18 cellular contexts compared by ENCODE assay signal in genomic region chr1:101300916-101301315, GRCh38.
"Had no signal": no experiment of that assay in that cellular context is flagged by ENCODE, and none has a peak within 500 bp of the region (broad histone marks: within the 10 kb centered on the region; RNA-seq: fewer than 3 reads in every experiment).

No MANE protein-coding gene starts in this region.

- H3K9me3 Mint-ChIP-seq: naive thymus-derived CD4-positive, alpha-beta T cell; stimulated activated effector memory CD8-positive, alpha-beta T cell treated with anti-CD3 and anti-CD28 coated beads, Interleukin-12 subunit alpha, Interleukin-12 subunit beta, amount 100 ng/mL, for 72 hours; stimulated activated naive CD8-positive, alpha-beta T cell treated with anti-CD3 and anti-CD28 coated beads, Interleukin-15, Interleukin-2, amounts not matched to agents 100 ng/mL and 50 ng/mL, for 24 hours had no signal

- H3K4me3 Mint-ChIP-seq: naive thymus-derived CD4-positive, alpha-beta T cell; stimulated activated effector memory CD8-positive, alpha-beta T cell treated with anti-CD3 and anti-CD28 coated beads, Interleukin-12 subunit alpha, Interleukin-12 subunit beta, amount 100 ng/mL, for 72 hours; stimulated activated naive CD8-positive, alpha-beta T cell treated with anti-CD3 and anti-CD28 coated beads, Interleukin-15, Interleukin-2, amounts not matched to agents 100 ng/mL and 50 ng/mL, for 24 hours had no signal

- H3K36me3 ChIP-seq: colonic mucosa, gastroesophageal sphincter, ovary, right lobe of liver, tibial artery, upper lobe of left lung, vagina had no signal

- H3K36me3 Mint-ChIP-seq: stimulated activated effector memory CD8-positive, alpha-beta T cell treated with anti-CD3 and anti-CD28 coated beads, Interleukin-12 subunit alpha, Interleukin-12 subunit beta, amount 100 ng/mL, for 72 hours had no signal

- H3K4me3 ChIP-seq: colonic mucosa, dorsolateral prefrontal cortex, gastroesophageal sphincter, ovary, right lobe of liver, tibial artery, upper lobe of left lung, vagina had no signal

- H3K27me3 ChIP-seq: colonic mucosa, ovary, right lobe of liver, upper lobe of left lung, vagina had no signal

- ATAC-seq: esophagus mucosa; gastroesophageal sphincter; left cardiac atrium; naive thymus-derived CD4-positive, alpha-beta T cell; right lobe of liver; stimulated activated effector memory CD8-positive, alpha-beta T cell treated with anti-CD3 and anti-CD28 coated beads, Interleukin-12 subunit alpha, Interleukin-12 subunit beta, amount 100 ng/mL, for 72 hours had no signal

- DNase-seq: colonic mucosa; dorsolateral prefrontal cortex; effector CD8-positive, alpha-beta T cell; glutamatergic neuron; left cardiac atrium; mammary epithelial cell; naive thymus-derived CD4-positive, alpha-beta T cell; ovary; right lobe of liver; stimulated activated CD4-positive, alpha-beta T cell treated with anti-CD3 and anti-CD28 coated beads, Interleukin-4, amount 100 ng/mL, for 1 hour; stimulated activated CD8-positive, alpha-beta memory T cell treated with anti-CD3 and anti-CD28 coated beads, Interleukin-4, amount 100 ng/mL, for 48 hours; tibial artery; upper lobe of left lung had no signal

- H3K4me1 ChIP-seq: colonic mucosa, gastroesophageal sphincter, right lobe of liver, tibial artery, vagina had no signal

- H3K9me3 ChIP-seq: colonic mucosa, gastroesophageal sphincter, ovary, right lobe of liver, tibial artery, upper lobe of left lung, vagina had no signal

- H3K27ac ChIP-seq: colonic mucosa, dorsolateral prefrontal cortex, gastroesophageal sphincter, ovary, right lobe of liver, tibial artery, upper lobe of left lung, vagina had no signal

- H3K27ac Mint-ChIP-seq: stimulated activated effector memory CD8-positive, alpha-beta T cell treated with anti-CD3 and anti-CD28 coated beads, Interleukin-12 subunit alpha, Interleukin-12 subunit beta, amount 100 ng/mL, for 72 hours had no signal
